ENCODE assay signal across 12 cellular contexts in the genomic region with DNA sequence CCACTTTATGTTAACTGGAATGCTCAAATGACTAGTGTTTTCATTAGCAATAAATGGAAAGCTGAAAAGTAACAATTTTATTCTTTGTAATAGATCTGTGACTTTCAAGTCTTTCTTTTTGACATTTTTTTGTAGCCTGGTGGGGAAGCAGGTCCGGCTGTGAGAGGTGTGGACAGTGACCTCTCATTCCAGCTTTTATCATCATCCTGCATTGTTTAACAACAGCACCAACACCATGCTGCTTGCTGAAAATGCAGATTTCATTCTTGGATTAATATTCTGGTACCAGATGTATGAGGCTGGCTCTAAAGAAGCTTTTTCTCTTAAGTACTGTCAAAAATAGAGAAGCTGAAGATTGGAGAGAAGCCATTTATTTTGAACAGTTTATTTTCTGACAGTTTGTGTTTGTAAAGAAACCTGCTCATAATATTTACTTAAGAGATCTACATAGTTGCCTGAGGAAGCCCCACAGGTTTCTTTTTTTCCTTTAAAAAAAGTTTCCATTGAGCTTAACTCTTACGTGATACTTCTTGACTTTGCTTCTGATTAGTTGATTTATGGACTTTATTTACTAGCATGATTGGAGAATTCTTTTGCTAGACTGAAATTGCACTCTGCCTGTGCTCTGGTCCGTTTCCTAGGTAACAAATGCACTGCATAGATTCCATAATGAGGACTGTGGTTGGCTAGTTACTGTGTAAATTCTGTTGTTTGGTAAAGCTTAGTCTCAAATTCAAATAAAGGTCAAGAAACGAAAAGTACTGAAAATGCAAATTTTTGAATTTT. TPM values are rescaled to one million over a fixed set of nuclear protein-coding genes. Genes with fewer than 3 reads are reported as not detected.
A peak's percentile ranks its signal among the peaks of the same experiment; 100 is the strongest.
DNase-seq lines count a peak whose midpoint lies in the region; TF ChIP-seq lines count a peak whose summit lies in the region.
"Had no signal": no experiment of that assay in that cellular context is flagged by ENCODE, and none has a peak within 500 bp of the region (broad histone marks: within the 10 kb centered on the region; RNA-seq: fewer than 3 reads in every experiment).

No MANE protein-coding gene starts in this region.

- H3K4me2 ChIP-seq in OCI-LY7 (ENCODE audit: low read length) = peak overlapping the region; percentile 95; the same call in 1 of the 2 replicates

- H3K36me3 Mint-ChIP-seq in glutamatergic neuron (ENCODE audit: unreplicated experiment) = peaks cover 19% of the 10 kb centered on the region

- intact Hi-C loops in OCI-LY7 (cut with micrococcal nuclease; ENCODE audit: unreplicated experiment) (loop anchor here (5.0 to 10.0 kb wide), 2 partner anchors 227 to 335 kb away; partner anchors contain the start of gene INIP), left ventricle myocardium inferior (cut with micrococcal nuclease) (no loop called here)

- H3K79me2 ChIP-seq in OCI-LY7 (ENCODE audit: insufficient read depth, low read depth, low read length) = peaks cover 59% of the 10 kb centered on the region

- H3K4me1 ChIP-seq in OCI-LY7 (ENCODE audit: insufficient read depth, low read length, poor library complexity, severe bottlenecking) (peaks cover 27% of the 10 kb centered on the region), left ventricle myocardium inferior (peaks cover 37% of the 10 kb centered on the region)

- H3K4me3 Mint-ChIP-seq in glutamatergic neuron (ENCODE audit: unreplicated experiment) = peak overlapping the region; percentile 82

- TF ChIP-seq CTCF in OCI-LY7 (conservative IDR thresholded peaks at IDR 0.05; ENCODE audit: low read length) = no peak
- no peak for TF ChIP-seq CTCF in glutamatergic neuron (IDR thresholded peaks at IDR 0.05; ENCODE audit: partially characterized antibody, unreplicated experiment)
- no peak for TF ChIP-seq CTCF in left ventricle myocardium inferior (IDR thresholded peaks at IDR 0.05; ENCODE audit: borderline replicate concordance)

- H3K27ac Mint-ChIP-seq in glutamatergic neuron (ENCODE audit: unreplicated experiment) = peak overlapping the region; percentile 88

- H3K36me3 ChIP-seq in OCI-LY7 (ENCODE audit: insufficient read depth, low read length) = peaks cover 30% of the 10 kb centered on the region
- peaks cover 17% of the 10 kb centered on the region for H3K36me3 ChIP-seq in left ventricle myocardium inferior

- POLR2A ChIA-PET in OCI-LY7 (lab: Charles Lee) = interaction anchor here (0.6 to 2.2 kb wide), 9 partner anchors 9 to 1014 kb away, joined by 3 to 9 read pairs (median 4); no protein-coding TSS in a partner anchor

- no peaks in the 10 kb centered on the region for H3K9me2 ChIP-seq in OCI-LY7 (ENCODE audit: insufficient read depth, low read length)

- H2AFZ ChIP-seq in OCI-LY7 (ENCODE audit: low read length) = no peak overlapping the region

- H3K4me1 Mint-ChIP-seq in glutamatergic neuron (ENCODE audit: low read depth, unreplicated experiment) = peaks cover 28% of the 10 kb centered on the region

- H3K27ac ChIP-seq in OCI-LY7 (ENCODE audit: low read depth, low read length, poor library complexity, severe bottlenecking) = no peak overlapping the region
- peak overlapping the region; percentile 67 for H3K27ac ChIP-seq in temporal lobe (ENCODE audit: low read depth, low read length)
- H3K27ac ChIP-seq in left ventricle myocardium inferior (replicated peaks) = no peak overlapping the region
- H3K27ac ChIP-seq: coronary artery had no signal

- H3K9me3 ChIP-seq in OCI-LY7 (ENCODE audit: low read length) (peaks cover 12% of the 10 kb centered on the region), left ventricle myocardium inferior (replicated peaks) (peaks cover 23% of the 10 kb centered on the region)

- H3K27me3 Mint-ChIP-seq in glutamatergic neuron (ENCODE audit: unreplicated experiment) = peaks cover 8% of the 10 kb centered on the region

- H3K27me3 ChIP-seq in left ventricle myocardium inferior (ENCODE audit: low read depth) = peaks cover 12% of the 10 kb centered on the region

- peaks cover 21% of the 10 kb centered on the region for H3K9me3 Mint-ChIP-seq in glutamatergic neuron (ENCODE audit: unreplicated experiment)

- H4K20me1 ChIP-seq in OCI-LY7 (ENCODE audit: insufficient read depth, low read length) = peaks cover 20% of the 10 kb centered on the region

- CTCF ChIA-PET in OCI-LY7 (lab: Charles Lee; ENCODE audit: unreplicated experiment) = no interaction called here

- H3K4me3 ChIP-seq in OCI-LY7 (ENCODE audit: low read depth, low read length, poor library complexity, severe bottlenecking) (no peak overlapping the region), left ventricle myocardium inferior (no peak overlapping the region)
- H3K4me3 ChIP-seq: coronary artery had no signal

- DNase-seq in NCI-H2107 treated with DMSO at 0.1 percent for 48 hours (lab: John Stamatoyannopoulos, UW; ENCODE audit: unreplicated experiment) = peak; percentile 5
- no peak for DNase-seq in NCI-H2107 (lab: John Stamatoyannopoulos, UW)
- DNase-seq in OCI-LY7 (ENCODE audit: low spot score) = no peak
- no peak for DNase-seq in glutamatergic neuron
- no peak for DNase-seq in stimulated activated CD4-positive, alpha-beta T cell treated with anti-CD3 and anti-CD28 coated beads, Interleukin-4, amount 100 ng/mL, for 1 hour
- no peak for DNase-seq in left ventricle myocardium inferior
- no peak for DNase-seq in CD1c-positive myeloid dendritic cell (ENCODE audit: extremely low spot score)
- DNase-seq: activated CD4-positive, alpha-beta T cell treated with anti-CD3 and anti-CD28 coated beads for 4 hours; mammary epithelial cell; NCI-H1092 treated with DMSO at 0.1 percent for 48 hours had no signal

- no TSS peak for BruUV-seq in OCI-LY7 (replicated peaks; lab: Mats Ljungman, UMichigan)

RNA-seq across cellular contexts. Expression of gene KIAA1958, which starts 3.4 kb away (rescaled TPM):
- 13.4 and 15.4 TPM in 2 replicates for total RNA-seq in OCI-LY7 (2014; rRNA removed; shearing (Covaris generic))
- total RNA-seq in OCI-LY7 (2022) (19.8 and 21.2 TPM in 2 replicates), glutamatergic neuron (ENCODE audit: unreplicated experiment) (48.6 TPM), temporal lobe (15.2 TPM), left ventricle myocardium inferior (5.6 TPM)
